ENCODE assay signal across 11 cellular contexts in the genomic region with DNA sequence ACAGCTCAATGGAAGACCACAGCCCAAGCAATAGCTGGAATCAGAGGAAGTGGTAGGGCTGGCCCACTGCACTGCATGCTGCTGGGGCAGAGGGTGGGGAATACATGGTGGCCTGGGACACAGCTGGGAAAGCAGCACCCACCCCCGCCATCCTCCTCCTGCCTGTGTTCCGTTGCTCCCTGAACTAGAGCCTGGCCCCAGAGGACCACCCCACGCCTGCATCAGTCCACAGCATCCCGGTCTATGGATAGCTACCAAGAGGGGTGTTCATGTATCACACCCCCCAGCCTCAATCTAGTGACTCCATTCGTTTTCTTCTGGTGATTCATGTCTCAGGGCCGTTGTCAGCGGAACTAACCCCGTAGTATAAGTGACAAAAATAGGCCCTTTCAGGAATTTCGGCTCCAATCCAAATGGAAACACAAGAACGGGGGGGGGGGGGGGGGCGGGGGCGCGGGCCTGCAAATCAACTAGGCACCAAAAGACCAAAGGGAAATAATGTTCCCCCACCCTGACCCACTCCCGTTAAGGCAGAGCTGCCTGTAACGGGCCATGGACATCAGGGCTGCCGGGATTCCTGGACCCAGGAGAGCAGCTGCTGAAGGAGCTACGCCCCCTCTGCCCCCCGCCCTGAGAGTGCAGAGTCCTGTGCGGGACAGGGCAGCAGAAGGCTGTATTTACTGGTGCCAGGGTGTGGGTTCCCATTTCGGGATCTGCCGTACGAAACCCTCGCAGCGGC. TPM values are rescaled to one million over a fixed set of nuclear protein-coding genes. Genes with fewer than 3 reads are reported as not detected.
DNase-seq lines count a peak whose midpoint lies in the region; FAIRE-seq and TF ChIP-seq lines count a peak whose summit lies in the region.
"Had no signal": no experiment of that assay in that cellular context is flagged by ENCODE, and none has a peak within 500 bp of the region (broad histone marks: within the 10 kb centered on the region; RNA-seq: fewer than 3 reads in every experiment).

No MANE protein-coding gene starts in this region.

- no peak overlapping the region for H3K4me3 Mint-ChIP-seq in activated naive CD8-positive, alpha-beta T cell treated with anti-CD3 and anti-CD28 coated beads for 36 hours
- H3K4me3 Mint-ChIP-seq: activated naive CD4-positive, alpha-beta T cell treated with anti-CD3 and anti-CD28 coated beads, Interleukin-2, amount 50 U/mL, for 24 hours; memory B cell had no signal

- TF ChIP-seq POLR2A in H1 (IDR thresholded peaks at IDR 0.05; ENCODE audit: control extremely low read depth in 1 of 2, low read depth in 2 of 2, low read length in 2 of 2) = no peak
- no peak for TF ChIP-seq POLR2A in tibial nerve (IDR thresholded peaks at IDR 0.05)

- no peaks in the 10 kb centered on the region for H3K23me2 ChIP-seq in H1 (ENCODE audit: low read depth, low read length)

- H3K79me1 ChIP-seq in H1 (ENCODE audit: low read depth, low read length) = peaks cover 15% of the 10 kb centered on the region

- H2BK5ac ChIP-seq in H1 (ENCODE audit: low read depth, low read length) = peak overlapping the region; percentile 20; the same call in 1 of the 2 replicates

- H3K4me3 ChIP-seq in H1 (ENCODE audit: extremely low read depth in 1 of 4, insufficient read depth in 2 of 4, low read depth in 3 of 4, low read length in 4 of 4) (no peak overlapping the region), mucosa of stomach (ENCODE audit: low read length) (no peak overlapping the region), tibial nerve (peak overlapping the region in 1 of 4 donors; percentile 3)

- no peak overlapping the region for H3K4ac ChIP-seq in H1 (replicated peaks; ENCODE audit: insufficient read length, low read depth, low read length)

- FAIRE-seq in H1 (lab: Jason Lieb, UNC) = no peak
- FAIRE-seq: GM18507 had no signal

- H3K27me3 ChIP-seq in H1 (replicated peaks in 1 of 4; ENCODE audit: control insufficient read depth in 3 of 4, extremely low read depth in 1 of 4, insufficient read depth in 3 of 4, low read length in 3 of 4) = no peaks in the 10 kb centered on the region
- H3K27me3 ChIP-seq in mucosa of stomach (ENCODE audit: control insufficient read depth, insufficient read depth, low read length) = no peaks in the 10 kb centered on the region
- no peaks in the 10 kb centered on the region for H3K27me3 ChIP-seq in tibial nerve

- 0 out of 2 replicates have a peak overlapping the region, but pooled peaks have one; percentile 17 for H4K8ac ChIP-seq in H1 (ENCODE audit: extremely low read depth, insufficient read depth, low read length)

- H3K36me3 Mint-ChIP-seq in activated naive CD8-positive, alpha-beta T cell treated with anti-CD3 and anti-CD28 coated beads for 36 hours = peaks cover 23% of the 10 kb centered on the region

- H3K79me2 ChIP-seq in H1 (ENCODE audit: control insufficient read depth in 1 of 2, insufficient read depth in 2 of 2, low read length in 2 of 2) = peaks cover 0 to 11% of the 10 kb centered on the region in 2 experiments; a peak in 2 of 4 replicates

- no peak overlapping the region for H3K23ac ChIP-seq in H1 (ENCODE audit: insufficient read length)

- POLR2A ChIA-PET in H1 (lab: Charles Lee; ENCODE audit: partially characterized antibody) = interaction anchor here (0.7 to 5.0 kb wide), 12 partner anchors 12 to 168 kb away, joined by 3 to 21 read pairs (median 3); a partner anchor contains a TSS

- no peak overlapping the region for H3K27ac Mint-ChIP-seq in activated naive CD8-positive, alpha-beta T cell treated with anti-CD3 and anti-CD28 coated beads for 36 hours
- H3K27ac Mint-ChIP-seq: activated naive CD4-positive, alpha-beta T cell treated with anti-CD3 and anti-CD28 coated beads, Interleukin-2, amount 50 U/mL, for 24 hours; memory B cell had no signal

- no peaks in the 10 kb centered on the region for H3K4me1 Mint-ChIP-seq in activated naive CD8-positive, alpha-beta T cell treated with anti-CD3 and anti-CD28 coated beads for 36 hours
- H3K4me1 Mint-ChIP-seq: activated naive CD4-positive, alpha-beta T cell treated with anti-CD3 and anti-CD28 coated beads, Interleukin-2, amount 50 U/mL, for 24 hours had no signal

- no peak overlapping the region for H2BK12ac ChIP-seq in H1 (ENCODE audit: low read depth, low read length)

- DNase-seq in LHCN-M2 (ENCODE audit: low read depth) = peak; percentile 75
- DNase-seq in H1 (ENCODE audit: low read depth in 1 of 2, low spot score in 2 of 2) = no peak
- DNase-seq in tibial nerve (ENCODE audit: low spot score in 2 of 2) = no peak
- DNase-seq in NCI-H774 (lab: John Stamatoyannopoulos, UW) = no peak
- DNase-seq in SHP77 (lab: John Stamatoyannopoulos, UW) = no peak
- DNase-seq in COLO668 (lab: John Stamatoyannopoulos, UW; ENCODE audit: unreplicated experiment) = no peak
- no peak for DNase-seq in activated naive CD8-positive, alpha-beta T cell treated with anti-CD3 and anti-CD28 coated beads for 36 hours

- no peak overlapping the region for H4K91ac ChIP-seq in H1 (replicated peaks; ENCODE audit: insufficient read length, low read length)

- H3K27ac ChIP-seq in H1 (ENCODE audit: low read depth, low read length) (peak overlapping the region; percentile 43; the same call in 1 of the 2 replicates), tibial nerve (peak overlapping the region; percentile 72 to 95 (median 86))

- H2BK120ac ChIP-seq in H1 (replicated peaks; ENCODE audit: low read depth, low read length) = no peak overlapping the region

- no peak overlapping the region for H4K5ac ChIP-seq in H1 (ENCODE audit: insufficient read length, low read depth, low read length)

- peak overlapping the region in 1 of 2 experiments; percentile 42; a peak in 1 of 4 replicates for H3K4me2 ChIP-seq in H1 (ENCODE audit: insufficient read depth in 1 of 2, low read depth in 2 of 2, low read length in 2 of 2)

- peaks cover 38 to 41% of the 10 kb centered on the region in 2 experiments for H4K20me1 ChIP-seq in H1 (replicated peaks in 1 of 2; ENCODE audit: control insufficient read depth in 1 of 2, insufficient read depth in 2 of 2, low read length in 2 of 2)

- H2AK5ac ChIP-seq in H1 (ENCODE audit: low read depth, low read length) = no peak overlapping the region

- no peak overlapping the region for H2AFZ ChIP-seq in H1 (ENCODE audit: low read length)

- peaks cover 0 to 15% (median 4%) of the 10 kb centered on the region in 4 experiments; a peak in 5 of 7 replicates for H3K4me1 ChIP-seq in H1 (replicated peaks in 1 of 4; ENCODE audit: control insufficient read depth in 3 of 4, insufficient read depth in 4 of 4, low read length in 3 of 4)
- H3K4me1 ChIP-seq in mucosa of stomach (ENCODE audit: control insufficient read depth, insufficient read depth, low read length) = peaks cover 41% of the 10 kb centered on the region
- peaks cover 14 to 87% (median 69%) of the 10 kb centered on the region in 4 donors for H3K4me1 ChIP-seq in tibial nerve

- 82% methylated on average over 13 of the region's 24 CpGs; no CpG with 5 or more reads in 1 of the 2 experiments for WGBS in H1 (ENCODE audit: extremely low coverage in 1 of 2, insufficient coverage in 1 of 2, insufficient read length in 1 of 2, insufficient replicate concordance in 2 of 2, low coverage in 1 of 2, low lambda C conversion rate in 2 of 2, missing lambda C conversion rate in 1 of 2), 2 experiments
- WGBS in tibial nerve, 2 donors = 20% methylated on average over 16 to 22 of the region's 24 CpGs

- H3K56ac ChIP-seq in H1 (replicated peaks; ENCODE audit: insufficient read length, low read depth, low read length) = no peak overlapping the region

- no peak for TF ChIP-seq EP300 in H1 (IDR thresholded peaks at IDR 0.05; ENCODE audit: borderline replicate concordance in 1 of 2, low read depth in 2 of 2, low read length in 2 of 2)
- TF ChIP-seq EP300 in tibial nerve (IDR thresholded peaks at IDR 0.05) = peak in 1 of 2 donors; percentile 16

- peaks cover 23 to 64% (median 40%) of the 10 kb centered on the region in 4 experiments for H3K36me3 ChIP-seq in H1 (ENCODE audit: control insufficient read depth in 2 of 4, insufficient read depth in 4 of 4, low read length in 3 of 4)
- peaks cover 27% of the 10 kb centered on the region for H3K36me3 ChIP-seq in mucosa of stomach (ENCODE audit: control insufficient read depth, insufficient read depth, low read length)
- peaks cover 8 to 55% (median 29%) of the 10 kb centered on the region in 3 donors for H3K36me3 ChIP-seq in tibial nerve

- H2BK20ac ChIP-seq in H1 (ENCODE audit: low read length) = no peak overlapping the region

- H3K9me3 ChIP-seq in H1 (ENCODE audit: insufficient read depth in 2 of 2, low read depth in 1 of 2, low read length in 1 of 2) (no peaks in the 10 kb centered on the region), mucosa of stomach (ENCODE audit: control insufficient read depth, low read length) (no peaks in the 10 kb centered on the region), tibial nerve (no peaks in the 10 kb centered on the region)

- no peaks in the 10 kb centered on the region for H3K9me3 Mint-ChIP-seq in activated naive CD8-positive, alpha-beta T cell treated with anti-CD3 and anti-CD28 coated beads for 36 hours
- H3K9me3 Mint-ChIP-seq: activated naive CD4-positive, alpha-beta T cell treated with anti-CD3 and anti-CD28 coated beads, Interleukin-2, amount 50 U/mL, for 24 hours; memory B cell had no signal

- no peak for TF ChIP-seq RAD21 in H1 (IDR thresholded peaks at IDR 0.05 in 1 of 2, conservative IDR thresholded peaks at IDR 0.05 in 1 of 2; ENCODE audit: low read depth in 2 of 2, low read length in 2 of 2)

- TF ChIP-seq CTCF in H1 (IDR thresholded peaks at IDR 0.05; ENCODE audit: control extremely low read depth in 1 of 3, insufficient read depth in 1 of 3, low read depth in 1 of 3, low read length in 3 of 3) = no peak
- no peak for TF ChIP-seq CTCF in tibial nerve (IDR thresholded peaks at IDR 0.05)

- no peak overlapping the region for H2BK15ac ChIP-seq in H1 (ENCODE audit: low read length)

- no peak overlapping the region for H3K18ac ChIP-seq in H1 (ENCODE audit: extremely low read depth, low read length)

- H3K9ac ChIP-seq in H1 (replicated peaks in 1 of 4; ENCODE audit: extremely low read depth in 1 of 4, low read depth in 3 of 4, low read length in 3 of 4) (no peak overlapping the region), mucosa of stomach (ENCODE audit: low read length) (peak overlapping the region; percentile 13)

- no peaks in the 10 kb centered on the region for H3K27me3 Mint-ChIP-seq in activated naive CD8-positive, alpha-beta T cell treated with anti-CD3 and anti-CD28 coated beads for 36 hours
- H3K27me3 Mint-ChIP-seq: activated naive CD4-positive, alpha-beta T cell treated with anti-CD3 and anti-CD28 coated beads, Interleukin-2, amount 50 U/mL, for 24 hours; memory B cell had no signal

- CTCF ChIA-PET in H1 (lab: Charles Lee; ENCODE audit: partially characterized antibody) = interaction anchor here (0.7 to 6.5 kb wide), 44 partner anchors 9 to 931 kb away, joined by 3 to 81 read pairs (median 4); a partner anchor contains a TSS

- H3K14ac ChIP-seq in H1 (ENCODE audit: insufficient read length) = no peak overlapping the region

RNA-seq across cellular contexts. Expression of a gene that starts 18.9 kb away (rescaled TPM):
- total RNA-seq in LHCN-M2 (2014; rRNA removed) (not detected in 2 replicates), tibial nerve (under 1 TPM in 1 of 4 donors, not detected in 3; 0.20 TPM)
- polyA plus RNA-seq in LHCN-M2 (2012) = 0.02 TPM
- total RNA-seq in H1 (2021; fragmentation: NEBNext Ultra II Directional; extraction: Animal tissue kit (Norgen Biotek cat#: 25700)) = 30.2 and 30.9 TPM in 2 replicates
- polyA plus RNA-seq in H1 (2011; rRNA removed) = 47.6 and 67.5 TPM in 2 replicates
- polyA plus RNA-seq in H1 (2011; cell fraction: cytosol; rRNA removed) = 24.1 TPM
- 51.8 TPM for polyA plus RNA-seq in H1 (2011; cell fraction: nucleus; rRNA removed)
- polyA plus RNA-seq in H1 (2012, experiment 1 of 2) = 25.8 to 35.8 TPM (median 34.5 TPM) in 4 replicates
- polyA plus RNA-seq in H1 (2012, experiment 2 of 2) = 44.5 TPM
- 39.3 TPM for polyA plus RNA-seq in H1 (2013, experiment 1 of 2)
- 42.0 TPM for polyA plus RNA-seq in H1 (2013, experiment 2 of 2)
- polyA minus RNA-seq in H1 (2011; rRNA and poly(A)+ RNA removed) = 25.4 and 38.4 TPM in 2 replicates
- 11.8 TPM for polyA minus RNA-seq in H1 (2011; cell fraction: cytosol; rRNA and poly(A)+ RNA removed)
- 14.0 TPM for polyA minus RNA-seq in H1 (2011; cell fraction: nucleus; rRNA and poly(A)+ RNA removed)
- total RNA-seq in activated naive CD8-positive, alpha-beta T cell treated with anti-CD3 and anti-CD28 coated beads for 36 hours = not detected

RNA-seq across cellular contexts. Expression of a gene that starts 50.4 kb away (rescaled TPM):
- 10.3 and 13.8 TPM in 2 replicates for total RNA-seq in LHCN-M2 (2014; rRNA removed)
- 5.4 TPM for polyA plus RNA-seq in LHCN-M2 (2012)
- 107 and 111 TPM in 2 replicates for total RNA-seq in H1 (2021; fragmentation: NEBNext Ultra II Directional; extraction: Animal tissue kit (Norgen Biotek cat#: 25700))
- 37.5 and 65.9 TPM in 2 replicates for polyA plus RNA-seq in H1 (2011; rRNA removed)
- 27.5 TPM for polyA plus RNA-seq in H1 (2011; cell fraction: cytosol; rRNA removed)
- polyA plus RNA-seq in H1 (2011; cell fraction: nucleus; rRNA removed) = 90.3 TPM
- polyA plus RNA-seq in H1 (2012, experiment 1 of 2) = 38.0 to 79.1 TPM (median 69.0 TPM) in 4 replicates
- polyA plus RNA-seq in H1 (2012, experiment 2 of 2) = 38.3 TPM
- polyA plus RNA-seq in H1 (2013, experiment 1 of 2) = 77.9 TPM
- 64.5 TPM for polyA plus RNA-seq in H1 (2013, experiment 2 of 2)
- polyA minus RNA-seq in H1 (2011; rRNA and poly(A)+ RNA removed) = 117 and 119 TPM in 2 replicates
- polyA minus RNA-seq in H1 (2011; cell fraction: cytosol; rRNA and poly(A)+ RNA removed) = 145 TPM
- polyA minus RNA-seq in H1 (2011; cell fraction: nucleus; rRNA and poly(A)+ RNA removed) = 87.8 TPM
- 10 to 100 TPM; 34.3 to 86.1 (median 53.2) TPM for total RNA-seq in tibial nerve
- total RNA-seq in activated naive CD8-positive, alpha-beta T cell treated with anti-CD3 and anti-CD28 coated beads for 36 hours = under 1 TPM in 1 of 2 experiments, not detected in 1; 0.12 TPM

Comparison
In these comparisons a context has a peak if more than half of its experiments do, and no peak if none do; other contexts are left out.
1. RNA of a gene that starts 18.9 kb away (total RNA-seq): 30.2 to 30.9 TPM in H1; not detected in activated naive CD8-positive, alpha-beta T cell treated with anti-CD3 and anti-CD28 coated beads for 36 hours, not detected in LHCN-M2 and 0.20 TPM in tibial nerve; every median in the first group is over 10 times any median in the second.
2. RNA of a gene that starts 50.4 kb away (total RNA-seq): 107 to 111 TPM in H1, 34.3 to 86.1 TPM in tibial nerve and 10.3 to 13.8 TPM in LHCN-M2; 0.12 TPM in activated naive CD8-positive, alpha-beta T cell treated with anti-CD3 and anti-CD28 coated beads for 36 hours; every median in the first group is over 10 times any median in the second.